16 cellular contexts compared by ENCODE assay signal in genomic region chr22:44002324-44002723, GRCh38. TPM values are rescaled to one million over a fixed set of nuclear protein-coding genes. Genes with fewer than 3 reads are reported as not detected.
A peak's percentile ranks its signal among the peaks of the same experiment; 100 is the strongest.
DNase-seq lines count a peak whose midpoint lies in the region; ATAC-seq and TF ChIP-seq lines count a peak whose summit lies in the region.
"Had no signal": no experiment of that assay in that cellular context is flagged by ENCODE, and none has a peak within 500 bp of the region (broad histone marks: within the 10 kb centered on the region; RNA-seq: fewer than 3 reads in every experiment).

No MANE protein-coding gene starts in this region.

- no peak for TF ChIP-seq CTCF in lower lobe of right lung (IDR thresholded peaks at IDR 0.05)
- no peak for TF ChIP-seq CTCF in MCF 10A (IDR thresholded peaks at IDR 0.05; ENCODE audit: unreplicated experiment)

- POLR2A ChIA-PET in MCF 10A (lab: Yijun Ruan, JAX), result interaction anchor here (0.7 to 1.3 kb wide), 2 partner anchors 9 to 47 kb away, joined by 3 to 6 read pairs; partner anchors contain the start of gene SAMM50

- no peak overlapping the region for H3K4me3 ChIP-seq in lower lobe of right lung
- H3K4me3 ChIP-seq: A549 had no signal

- H3K4me1 ChIP-seq in lower lobe of right lung, result no peaks in the 10 kb centered on the region
- H3K4me1 ChIP-seq: A549, Caco-2 had no signal

- H3K27ac ChIP-seq in lower lobe of right lung, result no peak overlapping the region
- H3K27ac ChIP-seq: 22Rv1, A549, C4-2B had no signal

- CTCF ChIA-PET in MCF 10A (lab: Yijun Ruan, JAX), result interaction anchor here (0.6 to 1.4 kb wide), 2 partner anchors 9 to 652 kb away, joined by 4 to 8 read pairs; no protein-coding TSS in a partner anchor

- peak; percentile 9 for DNase-seq in activated effector memory CD4-positive, alpha-beta T cell treated with anti-CD3 and anti-CD28 coated beads, Interleukin-2, amount 50 U/mL, for 16 hours
- DNase-seq in activated effector memory CD4-positive, alpha-beta T cell treated with Interleukin-2 at 50 U/mL for 16 hours, result no peak
- peak; percentile 20 for DNase-seq in lower lobe of right lung
- DNase-seq in sciatic nerve (ENCODE audit: low spot score), result peak; percentile 40
- no peak for DNase-seq in NCI-H446 treated with DMSO at 0.1 percent for 48 hours (lab: John Stamatoyannopoulos, UW)
- no peak for DNase-seq in activated T-helper 1 cell treated with anti-CD3 and anti-CD28 coated beads, Interleukin-12 subunit alpha, Interleukin-12 subunit beta, Interleukin-2, Interleukin-4 antibody, amounts not matched to agents 30 ng/mL and 10 ng/mL and 1 ng/mL, durations not matched to agents 14 hours and 24 hours and 36 hours (ENCODE audit: low spot score)
- no peak for DNase-seq in MCF 10A (ENCODE audit: unreplicated experiment)
- DNase-seq: AML-193; Caco-2; CD4-positive, alpha-beta T cell; GOT3; H7 had no signal

- BruUV-seq in MCF 10A (replicated peaks; lab: Mats Ljungman, UMichigan), result no TSS peak

- H3K36me3 ChIP-seq in lower lobe of right lung, result peaks cover 17% of the 10 kb centered on the region

- no peaks in the 10 kb centered on the region for H3K4me1 Mint-ChIP-seq in activated T-helper 1 cell treated with anti-CD3 and anti-CD28 coated beads, Interleukin-12 subunit alpha, Interleukin-12 subunit beta, Interleukin-2, Interleukin-4 antibody, amounts not matched to agents 30 ng/mL and 10 ng/mL and 1 ng/mL, durations not matched to agents 14 hours and 24 hours and 36 hours (ENCODE audit: low read depth)
- no peaks in the 10 kb centered on the region for H3K4me1 Mint-ChIP-seq in MCF 10A (ENCODE audit: insufficient read depth, unreplicated experiment)

- no peaks in the 10 kb centered on the region for H3K27me3 ChIP-seq in lower lobe of right lung (ENCODE audit: low read depth)

- no peak overlapping the region for H3K27ac Mint-ChIP-seq in activated T-helper 1 cell treated with anti-CD3 and anti-CD28 coated beads, Interleukin-12 subunit alpha, Interleukin-12 subunit beta, Interleukin-2, Interleukin-4 antibody, amounts not matched to agents 30 ng/mL and 10 ng/mL and 1 ng/mL, durations not matched to agents 14 hours and 24 hours and 36 hours
- no peak overlapping the region for H3K27ac Mint-ChIP-seq in MCF 10A (ENCODE audit: low read depth, unreplicated experiment)
- H3K27ac Mint-ChIP-seq: CD4-positive, alpha-beta T cell had no signal

- intact Hi-C loops in lower lobe of right lung (cut with DNase I) (no loop called here), sciatic nerve (cut with DNase I) (no loop called here), MCF 10A (cut with micrococcal nuclease) (no loop called here)
- intact Hi-C loops in activated T-helper 1 cell treated with anti-CD3 and anti-CD28 coated beads, Interleukin-12 subunit alpha, Interleukin-12 subunit beta, Interleukin-2, Interleukin-4 antibody, amounts not matched to agents 30 ng/mL and 10 ng/mL and 1 ng/mL, durations not matched to agents 14 hours and 24 hours and 36 hours (cut with micrococcal nuclease), result no loop called here

- peaks cover 14% of the 10 kb centered on the region for H3K36me3 Mint-ChIP-seq in activated T-helper 1 cell treated with anti-CD3 and anti-CD28 coated beads, Interleukin-12 subunit alpha, Interleukin-12 subunit beta, Interleukin-2, Interleukin-4 antibody, amounts not matched to agents 30 ng/mL and 10 ng/mL and 1 ng/mL, durations not matched to agents 14 hours and 24 hours and 36 hours (ENCODE audit: low read depth)
- H3K36me3 Mint-ChIP-seq in MCF 10A (ENCODE audit: insufficient read depth, unreplicated experiment), result peaks cover 32% of the 10 kb centered on the region

- peaks cover 4% of the 10 kb centered on the region for H3K9me3 ChIP-seq in lower lobe of right lung
- H3K9me3 ChIP-seq: A549 had no signal

- no peak overlapping the region for H3K4me3 Mint-ChIP-seq in activated T-helper 1 cell treated with anti-CD3 and anti-CD28 coated beads, Interleukin-12 subunit alpha, Interleukin-12 subunit beta, Interleukin-2, Interleukin-4 antibody, amounts not matched to agents 30 ng/mL and 10 ng/mL and 1 ng/mL, durations not matched to agents 14 hours and 24 hours and 36 hours
- H3K4me3 Mint-ChIP-seq in MCF 10A (ENCODE audit: unreplicated experiment), result no peak overlapping the region
- H3K4me3 Mint-ChIP-seq: CD4-positive, alpha-beta T cell had no signal

- H3K9me3 Mint-ChIP-seq in activated T-helper 1 cell treated with anti-CD3 and anti-CD28 coated beads, Interleukin-12 subunit alpha, Interleukin-12 subunit beta, Interleukin-2, Interleukin-4 antibody, amounts not matched to agents 30 ng/mL and 10 ng/mL and 1 ng/mL, durations not matched to agents 14 hours and 24 hours and 36 hours, result no peaks in the 10 kb centered on the region
- no peaks in the 10 kb centered on the region for H3K9me3 Mint-ChIP-seq in MCF 10A (ENCODE audit: unreplicated experiment)
- H3K9me3 Mint-ChIP-seq: CD4-positive, alpha-beta T cell had no signal

- no peaks in the 10 kb centered on the region for H3K27me3 Mint-ChIP-seq in activated T-helper 1 cell treated with anti-CD3 and anti-CD28 coated beads, Interleukin-12 subunit alpha, Interleukin-12 subunit beta, Interleukin-2, Interleukin-4 antibody, amounts not matched to agents 30 ng/mL and 10 ng/mL and 1 ng/mL, durations not matched to agents 14 hours and 24 hours and 36 hours (ENCODE audit: insufficient read depth)
- H3K27me3 Mint-ChIP-seq in MCF 10A (ENCODE audit: insufficient read depth, unreplicated experiment), result no peaks in the 10 kb centered on the region
- H3K27me3 Mint-ChIP-seq: CD4-positive, alpha-beta T cell had no signal

- ATAC-seq in lower lobe of right lung, result no peak
- no peak for ATAC-seq in sciatic nerve
- ATAC-seq: A549, HCT116 had no signal

RNA-seq across cellular contexts. Expression of gene PARVB, which starts 21.8 kb away (rescaled TPM):
- 44.7 TPM for total RNA-seq in lower lobe of right lung
- total RNA-seq in sciatic nerve, result 38.2 TPM
- total RNA-seq in activated T-helper 1 cell treated with anti-CD3 and anti-CD28 coated beads, Interleukin-12 subunit alpha, Interleukin-12 subunit beta, Interleukin-2, Interleukin-4 antibody, amounts not matched to agents 30 ng/mL and 10 ng/mL and 1 ng/mL, durations not matched to agents 14 hours and 24 hours and 36 hours, result 91.6 and 91.7 TPM in 2 replicates
- total RNA-seq in MCF 10A (2022), result 17.2 and 26.0 TPM in 2 replicates

RNA-seq across cellular contexts. Expression of gene SAMM50, which starts 47.1 kb away (rescaled TPM):
- total RNA-seq in lower lobe of right lung (28.5 TPM), sciatic nerve (28.0 TPM), MCF 10A (2022) (26.1 and 29.5 TPM in 2 replicates)
- total RNA-seq in activated T-helper 1 cell treated with anti-CD3 and anti-CD28 coated beads, Interleukin-12 subunit alpha, Interleukin-12 subunit beta, Interleukin-2, Interleukin-4 antibody, amounts not matched to agents 30 ng/mL and 10 ng/mL and 1 ng/mL, durations not matched to agents 14 hours and 24 hours and 36 hours, result 60.6 and 63.0 TPM in 2 replicates

Comparison
In these comparisons a context has a peak if more than half of its experiments do, and no peak if none do; other contexts are left out.
1. DNase-seq: peak in activated effector memory CD4-positive, alpha-beta T cell treated with anti-CD3 and anti-CD28 coated beads, Interleukin-2, amount 50 U/mL, for 16 hours (single experiment), lower lobe of right lung (single experiment) and sciatic nerve (single experiment); none in activated effector memory CD4-positive, alpha-beta T cell treated with Interleukin-2 at 50 U/mL for 16 hours (single experiment), NCI-H446 treated with DMSO at 0.1 percent for 48 hours (single experiment), activated T-helper 1 cell treated with anti-CD3 and anti-CD28 coated beads, Interleukin-12 subunit alpha, Interleukin-12 subunit beta, Interleukin-2, Interleukin-4 antibody, amounts not matched to agents 30 ng/mL and 10 ng/mL and 1 ng/mL, durations not matched to agents 14 hours and 24 hours and 36 hours (single experiment) and MCF 10A (single experiment).